8 cellular contexts compared by ENCODE assay signal in genomic region chr6:117477988-117478852, GRCh38. TPM values are rescaled to one million over a fixed set of nuclear protein-coding genes. Genes with fewer than 3 reads are reported as not detected.
DNase-seq lines count a peak whose midpoint lies in the region; ATAC-seq, FAIRE-seq and TF ChIP-seq lines count a peak whose summit lies in the region.

No MANE protein-coding gene starts in this region.

- peak; percentile 57 to 70 for TF ChIP-seq RAD21 in A549 (conservative IDR thresholded peaks at IDR 0.05 in 1 of 2, IDR thresholded peaks at IDR 0.05 in 1 of 2)

- TF ChIP-seq EP300 in A549 (IDR thresholded peaks at IDR 0.05) (no peak), gastroesophageal sphincter (IDR thresholded peaks at IDR 0.05) (no peak)

- peaks cover 20% of the 10 kb centered on the region; the same call in 2 of the 3 replicates for H3K4me1 ChIP-seq in A549
- peaks cover 0 to 13% (median 0%) of the 10 kb centered on the region in 3 donors for H3K4me1 ChIP-seq in gastroesophageal sphincter

- POLR2A ChIA-PET in A549 (lab: Yijun Ruan, JAX), result interaction anchor here (0.7 kb wide), 1 partner anchor 124 kb away, joined by 4 read pairs; the partner anchor contains the start of gene GOPC

- DNase-seq in A549 (ENCODE audit: low read depth in 1 of 2, low spot score in 1 of 2) (peak in 1 of 2 experiments; percentile 43), GM13977 (ENCODE audit: low spot score) (peak; percentile 49), SKM-1 treated with dmso at 0.1 percent for 144 hours (lab: John Stamatoyannopoulos, UW; ENCODE audit: unreplicated experiment) (peak; percentile 26), left lobe of liver (ENCODE audit: low spot score) (peak; percentile 63), SHP77 treated with DMSO at 0.1 percent for 48 hours (lab: John Stamatoyannopoulos, UW) (no peak)

- no peak for TF ChIP-seq POLR2A in A549 (IDR thresholded peaks at IDR 0.05; ENCODE audit: low read length)
- TF ChIP-seq POLR2A in gastroesophageal sphincter (IDR thresholded peaks at IDR 0.05), result no peak

- no peak for ATAC-seq in A549
- ATAC-seq in HG03060 (IDR thresholded peaks at IDR 0.05; ENCODE audit: low read depth, unreplicated experiment), result peak; percentile 29
- peak; percentile 65 for ATAC-seq in left lobe of liver
- no peak for ATAC-seq in GM21825 (IDR thresholded peaks at IDR 0.05; ENCODE audit: unreplicated experiment)
- no peak for ATAC-seq in gastroesophageal sphincter

- no peaks in the 10 kb centered on the region for H3K36me3 ChIP-seq in gastroesophageal sphincter

- CTCF ChIA-PET in A549 (lab: Yijun Ruan, JAX), result interaction anchor here (1.1 to 2.2 kb wide), 6 partner anchors 10 to 127 kb away, joined by 3 to 10 read pairs (median 4); no protein-coding TSS in a partner anchor

- H3K27ac ChIP-seq in A549 (peak overlapping the region; percentile 12 to 61), gastroesophageal sphincter (no peak overlapping the region)

- FAIRE-seq in A549 (lab: Jason Lieb, UNC), result no peak

- no peak overlapping the region for H3K4me2 ChIP-seq in A549

- in situ Hi-C loops in GM13977 (cut with MboI; ENCODE audit: low pct_unique_long_range_greater_than_20kb, low sequenced_read_pairs, unreplicated experiment), result no loop called here

- H3K9me3 ChIP-seq in A549, result no peaks in the 10 kb centered on the region
- H3K9me3 ChIP-seq in gastroesophageal sphincter, result no peaks in the 10 kb centered on the region

- 94% methylated on average over 4 of the region's 4 CpGs for WGBS in A549 (ENCODE audit: missing lambda C conversion rate)
- WGBS in gastroesophageal sphincter (ENCODE audit: low coverage in 1 of 2), 2 donors, result 55 to 86% methylated on average over 3 to 4 of the region's 4 CpGs

- peak; percentile 33; the same call in 1 of the 3 replicates for TF ChIP-seq CTCF in A549 (IDR thresholded peaks at IDR 0.05)
- TF ChIP-seq CTCF in GM13977 (IDR thresholded peaks at IDR 0.05; ENCODE audit: extremely low read depth, insufficient read depth, missing control alignments), result peak; percentile 57
- peak in 1 of 4 experiments; percentile 33 for TF ChIP-seq CTCF in gastroesophageal sphincter (IDR thresholded peaks at IDR 0.05)

- no peaks in the 10 kb centered on the region for H3K27me3 ChIP-seq in gastroesophageal sphincter

- no peak overlapping the region for H3K4me3 ChIP-seq in A549
- H3K4me3 ChIP-seq in gastroesophageal sphincter, result no peak overlapping the region

TF ChIP-seq in A549, 52 proteins besides CTCF, POLR2A, EP300 and RAD21:
- TF ChIP-seq SMC3 (IDR thresholded peaks at IDR 0.05) (peak; percentile 55; the same call in 2 of the 3 replicates), SREBF2 (IDR thresholded peaks at IDR 0.05) (no peak), RARB (CRISPR knock-in tag; IDR thresholded peaks at IDR 0.05) (no peak)

RNA-seq across cellular contexts. Expression of gene DCBLD1, which starts 4.3 kb away (rescaled TPM):
- polyA plus RNA-seq in A549 (2011; rRNA removed) (39.3 and 49.1 TPM in 2 replicates), A549 (2017; fragmentation: RNase III; extraction: RNeasy Plus Mini Kit Qiagen cat#74134 plus additional on column Dnase treatment) (48.0 to 60.4 TPM (median 58.4 TPM) in 3 replicates)
- 14.1 and 18.1 TPM in 2 replicates for polyA plus RNA-seq in A549 (2012; cell fraction: cytosol; rRNA removed)
- polyA plus RNA-seq in A549 (2012; cell fraction: nucleus; rRNA removed), result 37.0 and 37.9 TPM in 2 replicates
- polyA minus RNA-seq in A549 (2011; rRNA and poly(A)+ RNA removed), result 31.1 and 35.7 TPM in 2 replicates
- total RNA-seq in left lobe of liver (9.0 TPM), gastroesophageal sphincter (10 to 100 TPM in 2 of 4 donors, 1 to 10 TPM in 2; 5.0 to 10.9 (median 8.3) TPM)

RNA-seq across cellular contexts. Expression of gene ROS1, which starts 52.5 kb away (rescaled TPM):
- polyA plus RNA-seq in A549 (2011; rRNA removed), result 0.18 and 0.26 TPM in 2 replicates
- 0.01 and 0.03 TPM in 2 replicates for polyA plus RNA-seq in A549 (2012; cell fraction: cytosol; rRNA removed)
- 0.04 and 0.05 TPM in 2 replicates for polyA plus RNA-seq in A549 (2012; cell fraction: nucleus; rRNA removed)
- polyA plus RNA-seq in A549 (2017; fragmentation: RNase III; extraction: RNeasy Plus Mini Kit Qiagen cat#74134 plus additional on column Dnase treatment), result 0.17 to 0.18 TPM (median 0.17 TPM) in 3 replicates
- polyA minus RNA-seq in A549 (2011; rRNA and poly(A)+ RNA removed), result 0.24 and 0.33 TPM in 2 replicates
- total RNA-seq in left lobe of liver, result 0.15 TPM
- under 1 TPM in 1 of 4 donors, not detected in 3; 0.13 TPM for total RNA-seq in gastroesophageal sphincter

Comparison
In these comparisons a context has a peak if more than half of its experiments do, and no peak if none do; other contexts are left out.
1. ATAC-seq: peak in HG03060 (single experiment) and left lobe of liver (single experiment); none in A549 (0 of 2), GM21825 (single experiment) and gastroesophageal sphincter (single experiment).
2. H3K27ac ChIP-seq: peak in A549 (2 of 2); none in gastroesophageal sphincter (0 of 4).